Comparison of ENCODE assay signal across 9 cellular contexts in genomic region chr21:33914188-33914587, GRCh38. TPM values are rescaled to one million over a fixed set of nuclear protein-coding genes. Genes with fewer than 3 reads are reported as not detected.
A peak's percentile ranks its signal among the peaks of the same experiment; 100 is the strongest.
DNase-seq lines count a peak whose midpoint lies in the region; ATAC-seq, FAIRE-seq and TF ChIP-seq lines count a peak whose summit lies in the region.
"Had no signal": no experiment of that assay in that cellular context is flagged by ENCODE, and none has a peak within 500 bp of the region (broad histone marks: within the 10 kb centered on the region; RNA-seq: fewer than 3 reads in every experiment).

No MANE protein-coding gene starts in this region.

- DNase-seq in Caki2 (ENCODE audit: low read depth): peak; percentile 74
- DNase-seq in Jurkat, Clone E6-1 (ENCODE audit: low read depth, low spot score): no peak
- peak; percentile 60 for DNase-seq in bronchial epithelial cell (ENCODE audit: low read depth)
- DNase-seq in NCI-H524 treated with DMSO at 0.1 percent for 48 hours (lab: John Stamatoyannopoulos, UW): no peak
- DNase-seq in NCI-H146 treated with DMSO at 0.1 percent for 48 hours (lab: John Stamatoyannopoulos, UW; ENCODE audit: unreplicated experiment): no peak
- DNase-seq in stimulated activated CD4-positive, alpha-beta T cell treated with anti-CD3 and anti-CD28 coated beads, Interleukin-4, amount 100 ng/mL, for 1 hour: no peak
- DNase-seq: NCI-H446 treated with DMSO at 0.1 percent for 48 hours had no signal

- no peaks in the 10 kb centered on the region for H4K20me1 ChIP-seq in neural cell (ENCODE audit: insufficient read depth)

- no peak overlapping the region for H3K9ac ChIP-seq in neural cell (ENCODE audit: low read length)

- peak overlapping the region; percentile 96 for H3K4me3 ChIP-seq in Jurkat, Clone E6-1 (ENCODE audit: low read length)
- H3K4me3 ChIP-seq in bronchial epithelial cell (ENCODE audit: low read depth, low read length) (peak overlapping the region; percentile 97), neural cell (ENCODE audit: low read length) (peak overlapping the region; percentile 87)

- H3K27me3 ChIP-seq in bronchial epithelial cell (ENCODE audit: control insufficient read depth, insufficient read depth, low read length) (no peaks in the 10 kb centered on the region), neural cell (ENCODE audit: insufficient read depth, low read depth, low read length) (no peaks in the 10 kb centered on the region)

- H3F3A ChIP-seq in neural cell (ENCODE audit: insufficient read depth, low read length, poor library complexity, severe bottlenecking): no peaks in the 10 kb centered on the region

- H3K9me2 ChIP-seq in neural cell (ENCODE audit: insufficient read depth, low read length): no peaks in the 10 kb centered on the region

- FAIRE-seq in bronchial epithelial cell (lab: Jason Lieb, UNC): no peak

- H3K27ac ChIP-seq in neural cell (ENCODE audit: low read length): no peak overlapping the region

- TF ChIP-seq CTCF in bronchial epithelial cell (IDR thresholded peaks at IDR 0.05; ENCODE audit: insufficient read depth, low read length, severe bottlenecking) (no peak), neural cell (IDR thresholded peaks at IDR 0.05; ENCODE audit: poor library complexity, severe bottlenecking) (no peak)

- H3K36me3 ChIP-seq in bronchial epithelial cell (ENCODE audit: control insufficient read depth, insufficient read depth, low read length) (peaks cover 11% of the 10 kb centered on the region), neural cell (ENCODE audit: insufficient read depth, low read length) (peaks cover 17% of the 10 kb centered on the region)

- TF ChIP-seq RAD21 in neural cell (conservative IDR thresholded peaks at IDR 0.05): no peak

- no peak overlapping the region for H2AFZ ChIP-seq in neural cell (ENCODE audit: low read depth, low read length)

- no peak for ATAC-seq in GM21381 (IDR thresholded peaks at IDR 0.05; ENCODE audit: unreplicated experiment)

- no peak for TF ChIP-seq EP300 in neural cell (conservative IDR thresholded peaks at IDR 0.05; ENCODE audit: poor library complexity, severe bottlenecking)

- H3K9me3 ChIP-seq in neural cell (ENCODE audit: low read length): no peaks in the 10 kb centered on the region

- in situ Hi-C loops in Caki2 (cut with HindIII; ENCODE audit: low pct_unique_long_range_greater_than_20kb, low sequenced_read_pairs): no loop called here

- H3K4me2 ChIP-seq in neural cell (ENCODE audit: low read length): peak overlapping the region; percentile 91

- H3K79me2 ChIP-seq in neural cell (replicated peaks; ENCODE audit: insufficient read depth, low read length): peaks cover 26% of the 10 kb centered on the region

TF ChIP-seq in neural cell, 6 proteins besides CTCF, POLR2A, EP300 and RAD21:
- TF ChIP-seq TAF1 (IDR thresholded peaks at IDR 0.05; ENCODE audit: low read depth): no peak
- TF ChIP-seq MXI1 (conservative IDR thresholded peaks at IDR 0.05; ENCODE audit: poor library complexity, severe bottlenecking): no peak
- no peak for TF ChIP-seq SMC3 (conservative IDR thresholded peaks at IDR 0.05; ENCODE audit: poor library complexity)
- TF ChIP-seq REST (IDR thresholded peaks at IDR 0.05; ENCODE audit: borderline replicate concordance): no peak
- TF ChIP-seq EZH2 (IDR thresholded peaks at IDR 0.05; ENCODE audit: borderline replicate concordance, insufficient read depth, low read length, poor library complexity, severe bottlenecking): no peak
- no peak for TF ChIP-seq POLR2AphosphoS5 (IDR thresholded peaks at IDR 0.05)

RNA-seq across cellular contexts. Expression of gene ATP5PO, which starts 1.4 kb away (rescaled TPM):
- 355 and 415 TPM in 2 replicates for total RNA-seq in Caki2 (2014; rRNA removed; shearing (Covaris generic); ENCODE audit: low replicate concordance)
- 569 TPM for polyA plus RNA-seq in Jurkat, Clone E6-1 (2012; ENCODE audit: insufficient read depth, insufficient read length)
- total RNA-seq in bronchial epithelial cell: 160 and 341 TPM in 2 replicates
- 420 and 439 TPM in 2 replicates for polyA plus RNA-seq in neural cell
- 127 and 133 TPM in 2 replicates for polyA minus RNA-seq in neural cell

Comparison
In these comparisons a context has a peak if more than half of its experiments do, and no peak if none do; other contexts are left out.
1. DNase-seq: peak in Caki2 (single experiment) and bronchial epithelial cell (single experiment); none in Jurkat, Clone E6-1 (single experiment), NCI-H524 treated with DMSO at 0.1 percent for 48 hours (single experiment), NCI-H146 treated with DMSO at 0.1 percent for 48 hours (single experiment) and stimulated activated CD4-positive, alpha-beta T cell treated with anti-CD3 and anti-CD28 coated beads, Interleukin-4, amount 100 ng/mL, for 1 hour (single experiment).
2. Peak in every context shown above with its lines, with median percentiles within 50 percentile points of each other: H3K4me3 ChIP-seq.